23 cellular contexts compared by ENCODE assay signal in the genomic region with DNA sequence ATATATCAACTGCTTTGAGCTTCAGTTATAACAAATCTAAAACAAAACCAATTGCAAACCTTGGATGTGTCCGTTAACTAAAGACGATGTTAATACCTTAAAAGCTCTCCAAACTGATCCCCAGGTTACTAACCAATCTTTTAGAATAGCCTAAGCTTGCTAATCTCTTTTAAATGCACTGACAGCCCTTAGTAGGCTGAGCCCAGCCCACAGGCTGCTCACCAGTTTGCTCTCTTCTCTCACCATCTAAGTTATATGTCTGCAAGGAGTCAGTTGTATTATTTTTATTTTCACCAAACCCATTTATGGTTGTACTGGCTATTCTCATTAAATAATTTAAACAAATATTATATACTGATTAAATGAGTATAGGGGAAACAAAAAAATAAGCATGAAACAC.
DNase-seq lines count a peak whose midpoint lies in the region; FAIRE-seq and TF ChIP-seq lines count a peak whose summit lies in the region.
"Had no signal": no experiment of that assay in that cellular context is flagged by ENCODE, and none has a peak within 500 bp of the region (broad histone marks: within the 10 kb centered on the region; RNA-seq: fewer than 3 reads in every experiment).

No MANE protein-coding gene starts in this region.

- no peaks in the 10 kb centered on the region for H3K9me3 ChIP-seq in WERI-Rb-1 (ENCODE audit: severe bottlenecking)
- H3K9me3 ChIP-seq: BE2C, BLaER1, Caco-2 had no signal

- DNase-seq in D721Med (ENCODE audit: insufficient read length, low spot score) (peak; percentile 28), NCI-H82 (lab: John Stamatoyannopoulos, UW) (peak; percentile 87), WERI-Rb-1 (peak; percentile 69), COR-L47 (lab: John Stamatoyannopoulos, UW) (no peak), NCI-H1436 treated with DMSO at 0.1 percent for 48 hours (lab: John Stamatoyannopoulos, UW) (no peak), kidney glomerular epithelial cell (lab: John Stamatoyannopoulos, UW) (no peak), NCI-H1694 treated with DMSO at 0.1 percent for 48 hours (lab: John Stamatoyannopoulos, UW) (no peak)
- DNase-seq: 8988T; ACHN; BE2C; C1 segment of cervical spinal cord; Caco-2; Calu3; CD4-positive, alpha-beta memory T cell; CD4-positive, CD25-positive, alpha-beta regulatory T cell; CD8-positive, alpha-beta memory T cell; DMS79 treated with DMSO at 0.1 percent for 48 hours; GF-D8 had no signal

- TF ChIP-seq CTCF in D721Med (IDR thresholded peaks at IDR 0.05; ENCODE audit: insufficient read depth, missing control alignments) (no peak), WERI-Rb-1 (IDR thresholded peaks at IDR 0.05; ENCODE audit: low read depth, low read length) (no peak)

- peak overlapping the region; percentile 82 for H3K27ac ChIP-seq in WERI-Rb-1
- H3K27ac ChIP-seq: BLaER1 had no signal

- H3K4me3 ChIP-seq in WERI-Rb-1 (ENCODE audit: low read depth, low read length): peak overlapping the region; percentile 22
- H3K4me3 ChIP-seq: BLaER1 had no signal

- no peaks in the 10 kb centered on the region for H3K36me3 ChIP-seq in WERI-Rb-1
- H3K36me3 ChIP-seq: BE2C, BLaER1 had no signal

- H3K27me3 ChIP-seq in WERI-Rb-1 (ENCODE audit: insufficient read depth, low read depth, severe bottlenecking): no peaks in the 10 kb centered on the region
- H3K27me3 ChIP-seq: BE2C, BLaER1 had no signal

- FAIRE-seq in D721Med (lab: Jason Lieb, UNC): peak; percentile 89
- FAIRE-seq: A204.1, G401.6, GM12891, GM19239 had no signal

Comparison
In these comparisons a context has a peak if more than half of its experiments do, and no peak if none do; other contexts are left out.
1. DNase-seq: peak in D721Med (single experiment), NCI-H82 (single experiment) and WERI-Rb-1 (single experiment); none in COR-L47 (single experiment), NCI-H1436 treated with DMSO at 0.1 percent for 48 hours (single experiment), kidney glomerular epithelial cell (single experiment) and NCI-H1694 treated with DMSO at 0.1 percent for 48 hours (single experiment).